8 cellular contexts compared by ENCODE assay signal in genomic region chr19:40717325-40717879, GRCh38. TPM values are rescaled to one million over a fixed set of nuclear protein-coding genes. Genes with fewer than 3 reads are reported as not detected.
A peak's percentile ranks its signal among the peaks of the same experiment; 100 is the strongest.
DNase-seq lines count a peak whose midpoint lies in the region; ATAC-seq, FAIRE-seq and TF ChIP-seq lines count a peak whose summit lies in the region.

No MANE protein-coding gene starts in this region.

- no peak overlapping the region for H2BK5ac ChIP-seq in H9 (ENCODE audit: insufficient read length, low read length)

- 2% methylated on average over 20 of the region's 20 CpGs for WGBS in A549 (ENCODE audit: missing lambda C conversion rate)
- WGBS in H9 (ENCODE audit: extremely low coverage, insufficient read length, low lambda C conversion rate): no CpG with 5 or more reads among the region's 20 CpGs
- 0 to 2% (median 1%) methylated on average over 10 to 20 of the region's 20 CpGs for WGBS in stomach, 5 donors

- no peak overlapping the region for H3K4ac ChIP-seq in H9 (ENCODE audit: low read depth, low read length)

- H3K36me3 Mint-ChIP-seq in H9 (ENCODE audit: insufficient read depth in 1 of 3, low read depth in 3 of 3): peaks cover 10 to 22% (median 20%) of the 10 kb centered on the region in 3 experiments
- H3K36me3 Mint-ChIP-seq in activated naive CD8-positive, alpha-beta T cell treated with anti-CD3 and anti-CD28 coated beads, Interleukin-2, amount 10 ng/mL, durations not matched to agents 7 days and 5 days: peaks cover 5% of the 10 kb centered on the region
- H3K36me3 Mint-ChIP-seq in immature natural killer cell: peaks cover 0 to 13% (median 4%) of the 10 kb centered on the region in 3 donors

- H2BK120ac ChIP-seq in H9 (ENCODE audit: low read depth, low read length, poor library complexity, severe bottlenecking): no peak overlapping the region

- H3K79me1 ChIP-seq in H9 (ENCODE audit: insufficient read depth, low read depth, low read length, poor library complexity, severe bottlenecking): no peaks in the 10 kb centered on the region

- no peak for TF ChIP-seq RAD21 in A549 (conservative IDR thresholded peaks at IDR 0.05 in 1 of 2, IDR thresholded peaks at IDR 0.05 in 1 of 2)

- no peak overlapping the region for H3K23ac ChIP-seq in H9 (ENCODE audit: insufficient read length, low read depth, low read length)

- peaks cover 3 to 20% (median 11%) of the 10 kb centered on the region in 4 donors for H3K36me3 ChIP-seq in stomach

- H3K14ac ChIP-seq in H9 (ENCODE audit: insufficient read depth, low read length): peak overlapping the region; percentile 88

- no peak overlapping the region for H2AK5ac ChIP-seq in H9 (ENCODE audit: insufficient read length, low read length)

- H3K27me3 Mint-ChIP-seq in H9 (ENCODE audit: low read depth) (no peaks in the 10 kb centered on the region), immature natural killer cell (ENCODE audit: low read depth in 3 of 3) (peaks cover 10 to 24% (median 16%) of the 10 kb centered on the region in 3 donors)
- no peaks in the 10 kb centered on the region for H3K27me3 Mint-ChIP-seq in activated naive CD8-positive, alpha-beta T cell treated with anti-CD3 and anti-CD28 coated beads, Interleukin-2, amount 10 ng/mL, durations not matched to agents 7 days and 5 days

- peak in 1 of 2 experiments; percentile 1; a peak in 2 of 6 replicates for ATAC-seq in A549
- ATAC-seq in activated naive CD8-positive, alpha-beta T cell treated with anti-CD3 and anti-CD28 coated beads, Interleukin-2, amount 10 ng/mL, durations not matched to agents 7 days and 5 days (ENCODE audit: low read depth): no peak

- H3K23me2 ChIP-seq in H9 (ENCODE audit: insufficient read length, low read depth, low read length, poor library complexity, severe bottlenecking): peaks cover 32% of the 10 kb centered on the region

- peak overlapping the region; percentile 91 for H3K4me2 ChIP-seq in A549
- H3K4me2 ChIP-seq in H9 (ENCODE audit: insufficient read depth, insufficient read length, low read length): peak overlapping the region; percentile 90

- TF ChIP-seq EP300 in A549 (IDR thresholded peaks at IDR 0.05) (no peak), stomach (IDR thresholded peaks at IDR 0.05) (no peak)

- CTCF ChIA-PET in A549 (lab: Yijun Ruan, JAX): interaction anchor here (1.3 to 2.4 kb wide), 6 partner anchors 16 to 427 kb away, joined by 3 to 23 read pairs (median 4); no protein-coding TSS in a partner anchor

- H3K79me2 ChIP-seq in H9 (ENCODE audit: insufficient read depth, low read length): no peaks in the 10 kb centered on the region; the same call in 1 of the 2 replicates

- no peak for TF ChIP-seq CTCF in A549 (IDR thresholded peaks at IDR 0.05)
- TF ChIP-seq CTCF in H9 (conservative IDR thresholded peaks at IDR 0.05): no peak
- TF ChIP-seq CTCF in stomach (IDR thresholded peaks at IDR 0.05): no peak

- peak overlapping the region; percentile 85 for H3K9ac ChIP-seq in H9 (ENCODE audit: extremely low read depth, insufficient read length, low read length)

- peak in 1 of 2 experiments; percentile 65 for DNase-seq in A549 (ENCODE audit: low read depth in 1 of 2, low spot score in 1 of 2)
- DNase-seq in H9: no peak
- DNase-seq in activated naive CD8-positive, alpha-beta T cell treated with anti-CD3 and anti-CD28 coated beads, Interleukin-2, amount 10 ng/mL, durations not matched to agents 7 days and 5 days: peak; percentile 43
- DNase-seq in immature natural killer cell: no peak
- no peak for DNase-seq in stomach
- no peak for DNase-seq in HTR-8/SVneo (ENCODE audit: insufficient read length, low spot score)
- no peak for DNase-seq in CD1c-positive myeloid dendritic cell (ENCODE audit: extremely low spot score)
- DNase-seq in activated CD4-positive, CD25-positive, alpha-beta regulatory T cell treated with anti-CD3 and anti-CD28 coated beads, Interleukin-2, amount 50 U/mL, for 72 hours: no peak

- no peak overlapping the region for H4K5ac ChIP-seq in H9 (ENCODE audit: insufficient read length, low read depth, low read length)

- H3K9me3 Mint-ChIP-seq in H9: no peaks in the 10 kb centered on the region; a peak in 1 of 5 replicates
- H3K9me3 Mint-ChIP-seq in activated naive CD8-positive, alpha-beta T cell treated with anti-CD3 and anti-CD28 coated beads, Interleukin-2, amount 10 ng/mL, durations not matched to agents 7 days and 5 days: no peaks in the 10 kb centered on the region
- no peaks in the 10 kb centered on the region for H3K9me3 Mint-ChIP-seq in immature natural killer cell

- FAIRE-seq in A549 (lab: Jason Lieb, UNC) (no peak), HTR-8/SVneo (lab: Jason Lieb, UNC) (no peak)

- H2AFZ ChIP-seq in H9 (ENCODE audit: low read length): no peak overlapping the region

- H3K18ac ChIP-seq in H9 (ENCODE audit: insufficient read length, low read depth, low read length): peak overlapping the region; percentile 67

- peaks cover 27 to 44% of the 10 kb centered on the region in 2 experiments for H3K4me1 Mint-ChIP-seq in H9
- peaks cover 49% of the 10 kb centered on the region for H3K4me1 Mint-ChIP-seq in activated naive CD8-positive, alpha-beta T cell treated with anti-CD3 and anti-CD28 coated beads, Interleukin-2, amount 10 ng/mL, durations not matched to agents 7 days and 5 days
- H3K4me1 Mint-ChIP-seq in immature natural killer cell: peaks cover 78 to 80% of the 10 kb centered on the region in 2 donors

- H3K27me3 ChIP-seq in H9 (ENCODE audit: insufficient read depth, low read length) (no peaks in the 10 kb centered on the region), stomach (no peaks in the 10 kb centered on the region)

- POLR2A ChIA-PET in A549 (lab: Yijun Ruan, JAX): interaction anchor here (0.6 to 2.4 kb wide), 21 partner anchors 11 to 646 kb away, joined by 3 to 71 read pairs (median 5); partner anchors contain the start of genes ACTMAP, B9D2, EGLN2 and NUMBL
- POLR2A ChIA-PET in activated naive CD8-positive, alpha-beta T cell treated with anti-CD3 and anti-CD28 coated beads, Interleukin-2, amount 10 ng/mL, durations not matched to agents 7 days and 5 days (lab: Charles Lee): interaction anchor here (0.5 to 2.4 kb wide), 9 partner anchors 11 to 86 kb away, joined by 3 to 24 read pairs (median 5); partner anchors contain the start of genes ACTMAP, NUMBL, RAB4B and SNRPA

- intact Hi-C loops in stomach (cut with DNase I; ENCODE audit: low total_unique reads): no loop called here

- no peaks in the 10 kb centered on the region for H4K20me1 ChIP-seq in H9 (ENCODE audit: control insufficient read depth, insufficient read depth, insufficient read length)

- peaks cover 40% of the 10 kb centered on the region for H3K4me1 ChIP-seq in A549
- H3K4me1 ChIP-seq in H9 (ENCODE audit: insufficient read depth, low read length): no peaks in the 10 kb centered on the region; the same call in 1 of the 2 replicates
- peaks cover 43 to 84% (median 65%) of the 10 kb centered on the region in 4 donors for H3K4me1 ChIP-seq in stomach

- H2BK15ac ChIP-seq in H9 (ENCODE audit: low read depth, low read length): no peak overlapping the region

- no peak overlapping the region for H4K8ac ChIP-seq in H9 (replicated peaks; ENCODE audit: insufficient read length, low read depth, low read length)

- H3T11ph ChIP-seq in H9 (ENCODE audit: low read length): no peak overlapping the region

- no peak overlapping the region for H4K91ac ChIP-seq in H9 (ENCODE audit: insufficient read length, low read depth, low read length)

- H3K4me3 Mint-ChIP-seq in H9: peak overlapping the region; percentile 93 to 94
- H3K4me3 Mint-ChIP-seq in activated naive CD8-positive, alpha-beta T cell treated with anti-CD3 and anti-CD28 coated beads, Interleukin-2, amount 10 ng/mL, durations not matched to agents 7 days and 5 days: peak overlapping the region; percentile 78
- H3K4me3 Mint-ChIP-seq in immature natural killer cell: peak overlapping the region; percentile 69 to 91 (median 74)

- H3K27ac ChIP-seq in A549 (peak overlapping the region; percentile 88 to 93), H9 (ENCODE audit: insufficient read length, low read depth, low read length) (no peak overlapping the region), stomach (peak overlapping the region; percentile 98 to 100 (median 99))

- peak overlapping the region; percentile 77 for H2BK12ac ChIP-seq in H9 (ENCODE audit: insufficient read length, low read depth, low read length)

- H3K9me3 ChIP-seq in A549: no peaks in the 10 kb centered on the region
- no peaks in the 10 kb centered on the region for H3K9me3 ChIP-seq in H9 (ENCODE audit: control insufficient read depth, low read depth, low read length)
- no peaks in the 10 kb centered on the region for H3K9me3 ChIP-seq in stomach

- no peak overlapping the region for H3K56ac ChIP-seq in H9 (ENCODE audit: insufficient read length, low read depth, low read length)

- no peak overlapping the region for H2BK20ac ChIP-seq in H9 (ENCODE audit: low read depth, low read length, poor library complexity, severe bottlenecking)

- peak overlapping the region in 2 of 3 experiments; percentile 85 to 88; a peak in 4 of 7 replicates for H3K27ac Mint-ChIP-seq in H9
- H3K27ac Mint-ChIP-seq in activated naive CD8-positive, alpha-beta T cell treated with anti-CD3 and anti-CD28 coated beads, Interleukin-2, amount 10 ng/mL, durations not matched to agents 7 days and 5 days: peak overlapping the region; percentile 65
- H3K27ac Mint-ChIP-seq in immature natural killer cell: peak overlapping the region; percentile 39 to 98 (median 70)

- TF ChIP-seq POLR2A in A549 (IDR thresholded peaks at IDR 0.05; ENCODE audit: low read length): no peak
- TF ChIP-seq POLR2A in stomach (IDR thresholded peaks at IDR 0.05): no peak

- H3K4me3 ChIP-seq in A549 (peak overlapping the region; percentile 64), stomach (peak overlapping the region; percentile 75 to 88 (median 84))

RNA-seq across cellular contexts. Expression of gene ITPKC, which starts 0.5 kb away (rescaled TPM):
- polyA plus RNA-seq in A549 (2011; rRNA removed): 6.5 and 8.7 TPM in 2 replicates
- 6.6 and 7.7 TPM in 2 replicates for polyA plus RNA-seq in A549 (2012; cell fraction: cytosol; rRNA removed)
- 10.7 and 10.9 TPM in 2 replicates for polyA plus RNA-seq in A549 (2012; cell fraction: nucleus; rRNA removed)
- polyA plus RNA-seq in A549 (2017; fragmentation: RNase III; extraction: RNeasy Plus Mini Kit Qiagen cat#74134 plus additional on column Dnase treatment): 7.9 to 8.6 TPM (median 8.1 TPM) in 3 replicates
- 13.8 and 14.2 TPM in 2 replicates for polyA minus RNA-seq in A549 (2011; rRNA and poly(A)+ RNA removed)
- total RNA-seq in H9 (2021): 11.2 and 11.8 TPM in 2 replicates
- 1 to 10 TPM; 7.1 TPM for total RNA-seq in activated naive CD8-positive, alpha-beta T cell treated with anti-CD3 and anti-CD28 coated beads, Interleukin-2, amount 10 ng/mL, durations not matched to agents 7 days and 5 days
- 1 to 10 TPM; 3.8 to 8.1 (median 4.5) TPM for polyA plus RNA-seq in immature natural killer cell
- total RNA-seq in stomach: 10 to 100 TPM; 17.8 to 84.0 (median 31.4) TPM
- 10 to 100 TPM; 19.7 to 32.2 (median 20.5) TPM for polyA plus RNA-seq in stomach

RNA-seq across cellular contexts. Expression of gene COQ8B, which starts 0.7 kb away (rescaled TPM):
- polyA plus RNA-seq in A549 (2011; rRNA removed): 43.9 and 47.2 TPM in 2 replicates
- polyA plus RNA-seq in A549 (2012; cell fraction: cytosol; rRNA removed): 55.5 and 70.2 TPM in 2 replicates
- 158 and 174 TPM in 2 replicates for polyA plus RNA-seq in A549 (2012; cell fraction: nucleus; rRNA removed)
- 55.3 to 64.9 TPM (median 63.6 TPM) in 3 replicates for polyA plus RNA-seq in A549 (2017; fragmentation: RNase III; extraction: RNeasy Plus Mini Kit Qiagen cat#74134 plus additional on column Dnase treatment)
- polyA minus RNA-seq in A549 (2011; rRNA and poly(A)+ RNA removed): 55.3 TPM in 2 replicates
- 40.5 and 42.0 TPM in 2 replicates for total RNA-seq in H9 (2021)
- 10 to 100 TPM; 35.8 to 36.8 TPM for total RNA-seq in activated naive CD8-positive, alpha-beta T cell treated with anti-CD3 and anti-CD28 coated beads, Interleukin-2, amount 10 ng/mL, durations not matched to agents 7 days and 5 days
- 10 to 100 TPM; 18.3 to 23.5 (median 20.8) TPM for polyA plus RNA-seq in immature natural killer cell
- 10 to 100 TPM; 40.9 to 91.5 (median 52.3) TPM for total RNA-seq in stomach
- 10 to 100 TPM; 26.9 to 35.2 (median 29.2) TPM for polyA plus RNA-seq in stomach

RNA-seq across cellular contexts. Expression of gene NUMBL, which starts 27.0 kb away (rescaled TPM):
- polyA plus RNA-seq in A549 (2011; rRNA removed): 19.4 and 21.1 TPM in 2 replicates
- 41.5 and 47.8 TPM in 2 replicates for polyA plus RNA-seq in A549 (2012; cell fraction: cytosol; rRNA removed)
- 114 and 125 TPM in 2 replicates for polyA plus RNA-seq in A549 (2012; cell fraction: nucleus; rRNA removed)
- 26.6 to 29.7 TPM (median 28.7 TPM) in 3 replicates for polyA plus RNA-seq in A549 (2017; fragmentation: RNase III; extraction: RNeasy Plus Mini Kit Qiagen cat#74134 plus additional on column Dnase treatment)
- polyA minus RNA-seq in A549 (2011; rRNA and poly(A)+ RNA removed): 13.8 and 13.9 TPM in 2 replicates
- total RNA-seq in H9 (2021): 32.6 and 34.5 TPM in 2 replicates
- 10 to 100 TPM in 1 of 2 experiments, 1 to 10 TPM in 1; 9.9 to 11.7 TPM for total RNA-seq in activated naive CD8-positive, alpha-beta T cell treated with anti-CD3 and anti-CD28 coated beads, Interleukin-2, amount 10 ng/mL, durations not matched to agents 7 days and 5 days
- 1 to 10 TPM in 2 of 3 donors, not detected in 1; 1.3 to 1.7 TPM for polyA plus RNA-seq in immature natural killer cell
- 100 to 1,000 TPM in 2 of 5 donors, 10 to 100 TPM in 3; 14.7 to 254 (median 31.6) TPM for total RNA-seq in stomach
- polyA plus RNA-seq in stomach: 10 to 100 TPM; 10.1 to 12.9 (median 11.6) TPM

RNA-seq across cellular contexts. Expression of gene ACTMAP, which starts 32.9 kb away (rescaled TPM):
- 7.8 and 11.7 TPM in 2 replicates for polyA plus RNA-seq in A549 (2011; rRNA removed)
- polyA plus RNA-seq in A549 (2012; cell fraction: cytosol; rRNA removed): 13.0 and 16.7 TPM in 2 replicates
- polyA plus RNA-seq in A549 (2012; cell fraction: nucleus; rRNA removed): 40.2 and 46.1 TPM in 2 replicates
- polyA plus RNA-seq in A549 (2017; fragmentation: RNase III; extraction: RNeasy Plus Mini Kit Qiagen cat#74134 plus additional on column Dnase treatment): 14.1 to 18.5 TPM (median 14.8 TPM) in 3 replicates
- 13.9 and 15.5 TPM in 2 replicates for polyA minus RNA-seq in A549 (2011; rRNA and poly(A)+ RNA removed)
- 27.7 and 31.5 TPM in 2 replicates for total RNA-seq in H9 (2021)
- total RNA-seq in activated naive CD8-positive, alpha-beta T cell treated with anti-CD3 and anti-CD28 coated beads, Interleukin-2, amount 10 ng/mL, durations not matched to agents 7 days and 5 days: 10 to 100 TPM; 13.5 to 15.6 TPM
- 1 to 10 TPM in 2 of 3 donors, not detected in 1; 3.1 to 6.2 TPM for polyA plus RNA-seq in immature natural killer cell
- total RNA-seq in stomach: 10 to 100 TPM in 2 of 5 donors, 1 to 10 TPM in 2, under 1 TPM in 1; 0.73 to 24.6 (median 8.2) TPM
- 1 to 10 TPM; 5.5 to 9.7 (median 8.2) TPM for polyA plus RNA-seq in stomach

RNA-seq across cellular contexts. Expression of gene SNRPA, which starts 33.6 kb away (rescaled TPM):
- polyA plus RNA-seq in A549 (2011; rRNA removed) (235 and 236 TPM in 2 replicates), A549 (2017; fragmentation: RNase III; extraction: RNeasy Plus Mini Kit Qiagen cat#74134 plus additional on column Dnase treatment) (141 to 155 TPM (median 143 TPM) in 3 replicates), immature natural killer cell (10 to 100 TPM; 28.9 to 78.7 (median 39.2) TPM), stomach (10 to 100 TPM; 33.1 to 74.6 (median 71.6) TPM)
- polyA plus RNA-seq in A549 (2012; cell fraction: cytosol; rRNA removed): 265 and 288 TPM in 2 replicates
- polyA plus RNA-seq in A549 (2012; cell fraction: nucleus; rRNA removed): 267 and 341 TPM in 2 replicates
- 390 and 504 TPM in 2 replicates for polyA minus RNA-seq in A549 (2011; rRNA and poly(A)+ RNA removed)
- total RNA-seq in H9 (2021) (199 and 225 TPM in 2 replicates), stomach (100 to 1,000 TPM in 2 of 5 donors, 10 to 100 TPM in 2, 1 to 10 TPM in 1; 4.9 to 258 (median 46.0) TPM)
- total RNA-seq in activated naive CD8-positive, alpha-beta T cell treated with anti-CD3 and anti-CD28 coated beads, Interleukin-2, amount 10 ng/mL, durations not matched to agents 7 days and 5 days: 100 to 1,000 TPM; 145 to 157 TPM
